8 cellular contexts compared by ENCODE assay signal in the genomic region with DNA sequence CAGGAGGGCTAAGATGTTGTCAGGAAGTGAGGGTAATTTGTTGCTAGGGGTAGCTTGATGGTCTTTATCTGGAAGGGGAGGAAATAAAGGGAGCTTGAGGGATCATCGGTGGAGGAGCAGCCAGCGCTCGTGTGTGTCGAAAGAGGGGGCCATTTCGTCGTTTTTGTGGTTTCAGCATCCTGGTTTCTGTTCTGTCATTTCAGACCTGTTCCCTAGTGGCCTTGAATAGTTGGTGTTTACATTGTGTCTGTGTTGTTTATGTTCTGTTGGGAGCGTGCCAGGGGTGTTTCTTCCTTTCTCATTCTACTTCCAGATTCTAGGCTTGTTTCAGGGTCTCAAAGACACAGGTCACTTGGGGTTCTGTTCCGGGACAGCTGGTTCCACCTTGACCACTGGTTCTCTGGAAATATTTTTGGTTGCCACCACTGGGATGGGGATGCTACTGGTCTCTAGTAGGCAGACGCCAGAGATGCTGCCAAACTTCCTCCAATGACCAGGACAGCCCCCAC.
DNase-seq lines count a peak whose midpoint lies in the region; ATAC-seq and TF ChIP-seq lines count a peak whose summit lies in the region.

No MANE protein-coding gene starts in this region.

- H3K27ac ChIP-seq in dorsolateral prefrontal cortex, result peak overlapping the region in 17 of 59 donors; percentile 1 to 63 (median 26)

- H3K4me3 ChIP-seq in dorsolateral prefrontal cortex, result no peak overlapping the region

- intact Hi-C loops in dorsolateral prefrontal cortex (cut with DNase I), result no loop called here

- DNase-seq in Ammon's horn (ENCODE audit: low spot score) (peak; percentile 68), NCI-H1436 (lab: John Stamatoyannopoulos, UW) (peak; percentile 61), dorsolateral prefrontal cortex (peak in 1 of 10 donors; percentile 37), putamen (ENCODE audit: low spot score) (peak; percentile 44)
- DNase-seq in NK-92 treated with Interleukin-12 subunit alpha and Interleukin-12 subunit beta, amount 100 ng/mL, for 24 hours (lab: John Stamatoyannopoulos, UW), result no peak
- no peak for DNase-seq in activated CD4-positive, alpha-beta T cell treated with anti-CD3 and anti-CD28 coated beads for 48 hours

- peak in 36 of 56 donors; percentile 7 to 58 (median 29) for TF ChIP-seq CTCF in dorsolateral prefrontal cortex (IDR thresholded peaks at IDR 0.05 in 54 of 56, conservative IDR thresholded peaks at IDR 0.05 in 2 of 56; ENCODE audit: low read depth in 1 of 56, partially characterized antibody in 56 of 56)

- ATAC-seq in GM19438 (IDR thresholded peaks at IDR 0.05; ENCODE audit: low read depth, unreplicated experiment) (peak; percentile 91), HG02571 (IDR thresholded peaks at IDR 0.05; ENCODE audit: unreplicated experiment) (no peak)

- no peaks in the 10 kb centered on the region for H3K27me3 ChIP-seq in dorsolateral prefrontal cortex

Comparison
In these comparisons a context has a peak if more than half of its experiments do, and no peak if none do; other contexts are left out.
1. DNase-seq: peak in Ammon's horn (single experiment), NCI-H1436 (single experiment) and putamen (single experiment); none in NK-92 treated with Interleukin-12 subunit alpha and Interleukin-12 subunit beta, amount 100 ng/mL, for 24 hours (single experiment) and activated CD4-positive, alpha-beta T cell treated with anti-CD3 and anti-CD28 coated beads for 48 hours (single experiment).